In the genomic region with DNA sequence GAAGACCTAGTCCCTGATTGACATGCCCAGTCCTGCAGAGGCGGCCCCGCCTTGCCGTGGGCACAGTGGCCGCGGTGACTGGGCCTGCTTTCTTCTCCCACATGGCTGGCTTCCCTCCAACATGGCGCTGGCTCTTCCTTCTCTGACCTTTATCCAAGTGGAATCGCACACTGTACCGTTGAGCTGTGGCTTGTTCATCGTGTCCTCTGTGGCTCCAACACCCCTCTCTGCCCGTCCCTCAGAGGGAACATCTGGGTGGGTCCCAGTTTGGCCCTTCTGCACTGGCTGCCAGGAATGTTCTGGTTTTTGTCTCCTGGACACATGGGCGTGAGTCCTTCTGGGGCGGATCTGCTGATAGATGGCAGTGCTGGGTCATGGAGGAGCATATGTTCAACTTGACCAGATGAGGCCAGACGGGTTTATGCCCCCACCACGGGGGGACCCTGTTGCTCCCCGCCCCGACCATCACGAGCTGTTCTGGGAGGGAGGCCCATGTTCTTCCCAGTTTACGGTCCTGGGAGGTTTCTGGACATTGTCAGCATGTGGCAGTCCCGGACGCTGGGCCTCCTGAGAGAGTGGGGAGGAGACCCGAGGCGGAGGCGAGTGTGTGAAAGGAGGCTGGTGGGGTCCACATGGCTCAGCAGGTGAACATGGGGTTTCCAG, we compare ENCODE assay signal across 9 cellular contexts.
DNase-seq lines count a peak whose midpoint lies in the region; ATAC-seq and TF ChIP-seq lines count a peak whose summit lies in the region.
"Had no signal": no experiment of that assay in that cellular context is flagged by ENCODE, and none has a peak within 500 bp of the region (broad histone marks: within the 10 kb centered on the region; RNA-seq: fewer than 3 reads in every experiment).

No MANE protein-coding gene starts in this region.

- TF ChIP-seq CTCF in epithelial cell of esophagus (IDR thresholded peaks at IDR 0.05; ENCODE audit: insufficient read depth, low read depth, low read length, missing control alignments): no peak
- TF ChIP-seq CTCF in GM10248 (IDR thresholded peaks at IDR 0.05; ENCODE audit: control extremely low read depth, extremely low read depth, low read depth, missing control alignments): no peak

- no peaks in the 10 kb centered on the region for H3K9me3 Mint-ChIP-seq in stimulated activated naive CD8-positive, alpha-beta T cell treated with anti-CD3 and anti-CD28 coated beads, Interleukin-15, amount 100 ng/mL, for 72 hours
- H3K9me3 Mint-ChIP-seq in stimulated activated memory B cell treated with anti-CD40 and anti-IgM and Interleukin-4, amounts not matched to agents 10 μg/mL and 1 μg/mL and 100 μg/mL, for 72 hours: no peaks in the 10 kb centered on the region
- H3K9me3 Mint-ChIP-seq: nephron had no signal

- CTCF ChIA-PET in GM10248 (lab: Yijun Ruan, JAX): no interaction called here

- H3K27ac Mint-ChIP-seq in stimulated activated naive CD8-positive, alpha-beta T cell treated with anti-CD3 and anti-CD28 coated beads, Interleukin-15, amount 100 ng/mL, for 72 hours: no peak overlapping the region
- no peak overlapping the region for H3K27ac Mint-ChIP-seq in stimulated activated memory B cell treated with anti-CD40 and anti-IgM and Interleukin-4, amounts not matched to agents 10 μg/mL and 1 μg/mL and 100 μg/mL, for 72 hours
- H3K27ac Mint-ChIP-seq: nephron had no signal

- H3K4me3 ChIP-seq in epithelial cell of esophagus (ENCODE audit: low read length): no peak overlapping the region

- no peak for ATAC-seq in stimulated activated naive CD8-positive, alpha-beta T cell treated with anti-CD3 and anti-CD28 coated beads, Interleukin-15, Interleukin-2, amounts not matched to agents 100 U/mL and 50 U/mL, for 24 hours
- ATAC-seq in stimulated activated naive CD8-positive, alpha-beta T cell treated with anti-CD3 and anti-CD28 coated beads, Interleukin-15, amount 100 ng/mL, for 72 hours: no peak
- no peak for ATAC-seq in stimulated activated memory B cell treated with anti-CD40 and anti-IgM and Interleukin-4, amounts not matched to agents 10 μg/mL and 1 μg/mL and 100 μg/mL, for 72 hours
- ATAC-seq in HG03095 (IDR thresholded peaks at IDR 0.05; ENCODE audit: unreplicated experiment): no peak

- peak; percentile 1 for DNase-seq in stimulated activated naive CD8-positive, alpha-beta T cell treated with anti-CD3 and anti-CD28 coated beads, Interleukin-15, Interleukin-2, amounts not matched to agents 100 U/mL and 50 U/mL, for 24 hours
- no peak for DNase-seq in stimulated activated naive CD8-positive, alpha-beta T cell treated with anti-CD3 and anti-CD28 coated beads, Interleukin-15, amount 100 ng/mL, for 72 hours
- DNase-seq in epithelial cell of esophagus (ENCODE audit: low read depth) (peak; percentile 79), medulla oblongata (ENCODE audit: extremely low spot score) (peak; percentile 71), GM10248 (ENCODE audit: extremely low spot score) (no peak), T-helper 2 cell (no peak)

- no peak overlapping the region for H3K4me3 Mint-ChIP-seq in stimulated activated naive CD8-positive, alpha-beta T cell treated with anti-CD3 and anti-CD28 coated beads, Interleukin-15, amount 100 ng/mL, for 72 hours
- no peak overlapping the region for H3K4me3 Mint-ChIP-seq in stimulated activated memory B cell treated with anti-CD40 and anti-IgM and Interleukin-4, amounts not matched to agents 10 μg/mL and 1 μg/mL and 100 μg/mL, for 72 hours
- H3K4me3 Mint-ChIP-seq: nephron had no signal

- no peaks in the 10 kb centered on the region for H3K27me3 Mint-ChIP-seq in stimulated activated naive CD8-positive, alpha-beta T cell treated with anti-CD3 and anti-CD28 coated beads, Interleukin-15, amount 100 ng/mL, for 72 hours
- no peaks in the 10 kb centered on the region for H3K27me3 Mint-ChIP-seq in stimulated activated memory B cell treated with anti-CD40 and anti-IgM and Interleukin-4, amounts not matched to agents 10 μg/mL and 1 μg/mL and 100 μg/mL, for 72 hours

- peaks cover 2% of the 10 kb centered on the region for H3K4me1 Mint-ChIP-seq in stimulated activated naive CD8-positive, alpha-beta T cell treated with anti-CD3 and anti-CD28 coated beads, Interleukin-15, amount 100 ng/mL, for 72 hours
- peaks cover 25% of the 10 kb centered on the region for H3K4me1 Mint-ChIP-seq in stimulated activated memory B cell treated with anti-CD40 and anti-IgM and Interleukin-4, amounts not matched to agents 10 μg/mL and 1 μg/mL and 100 μg/mL, for 72 hours

- H3K36me3 Mint-ChIP-seq in stimulated activated memory B cell treated with anti-CD40 and anti-IgM and Interleukin-4, amounts not matched to agents 10 μg/mL and 1 μg/mL and 100 μg/mL, for 72 hours: peaks cover 4% of the 10 kb centered on the region

- POLR2A ChIA-PET in GM10248 (lab: Yijun Ruan, JAX): no interaction called here

Comparison
In these comparisons a context has a peak if more than half of its experiments do, and no peak if none do; other contexts are left out.
1. DNase-seq: peak in stimulated activated naive CD8-positive, alpha-beta T cell treated with anti-CD3 and anti-CD28 coated beads, Interleukin-15, Interleukin-2, amounts not matched to agents 100 U/mL and 50 U/mL, for 24 hours (single experiment), epithelial cell of esophagus (single experiment) and medulla oblongata (single experiment); none in stimulated activated naive CD8-positive, alpha-beta T cell treated with anti-CD3 and anti-CD28 coated beads, Interleukin-15, amount 100 ng/mL, for 72 hours (0 of 2), GM10248 (single experiment) and T-helper 2 cell (0 of 5).